In the genomic region with DNA sequence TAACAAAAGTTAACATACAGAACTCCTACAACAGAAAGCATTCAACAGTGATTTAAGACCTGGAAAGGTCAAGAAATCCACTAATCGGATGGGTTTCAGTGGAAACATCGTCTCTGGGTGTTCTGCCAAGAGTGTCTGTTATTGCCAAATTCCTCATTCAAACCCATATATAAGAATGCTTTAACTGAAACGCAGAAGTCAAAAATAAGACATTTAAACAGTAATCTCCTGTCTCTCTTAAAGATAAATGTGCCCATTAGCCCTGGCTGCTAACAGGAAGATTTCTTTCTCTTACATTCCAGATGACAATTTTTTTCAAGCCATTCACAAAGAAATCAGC, we compare ENCODE assay signal across 18 cellular contexts.
"Had no signal": no experiment of that assay in that cellular context is flagged by ENCODE, and none has a peak within 500 bp of the region (broad histone marks: within the 10 kb centered on the region; RNA-seq: fewer than 3 reads in every experiment).

No MANE protein-coding gene starts in this region.

- H3K4me1 ChIP-seq: prostate gland had no signal

- H3K4me3 ChIP-seq: gastrocnemius medialis, heart left ventricle, prostate gland had no signal

- H3K4me1 Mint-ChIP-seq: activated CD4-positive, alpha-beta T cell treated with anti-CD3 and anti-CD28 coated beads, Interleukin-2, amount 10 ng/mL, durations not matched to agents 7 days and 5 days; immature natural killer cell had no signal

- H3K27ac Mint-ChIP-seq: activated CD4-positive, alpha-beta T cell treated with anti-CD3 and anti-CD28 coated beads, Interleukin-2, amount 10 ng/mL, durations not matched to agents 7 days and 5 days; activated naive CD4-positive, alpha-beta T cell treated with anti-CD3 and anti-CD28 coated beads, Interleukin-2, amount 50 U/mL, for 72 hours; activated T-cell treated with anti-CD3 and anti-CD28 coated beads, Interleukin-2, amount 50 U/mL, for 72 hours; nephron progenitor cell; T-helper 2 cell treated with Interferon-gamma antibody and Interleukin-4, amounts not matched to agents 5 μg/mL and 100 μg/mL, for 36 hours had no signal

- DNase-seq: activated CD4-positive, alpha-beta T cell treated with anti-CD3 and anti-CD28 coated beads, Interleukin-2, amount 10 ng/mL, durations not matched to agents 7 days and 5 days; activated CD4-positive, CD25-positive, alpha-beta regulatory T cell; activated CD8-positive, alpha-beta memory T cell treated with anti-CD3 and anti-CD28 coated beads, Interleukin-2, amount 50 U/mL, for 48 hours; activated gamma-delta T cell; activated T-cell treated with anti-CD3 and anti-CD28 coated beads, Interleukin-2, amount 50 U/mL, for 72 hours; amygdala; dermis blood vessel endothelial cell; effector memory CD8-positive, alpha-beta T cell; gastrocnemius medialis; heart left ventricle; immature natural killer cell; nephron progenitor cell; right cardiac atrium; stimulated activated naive CD8-positive, alpha-beta T cell treated with anti-CD3 and anti-CD28 coated beads, Interleukin-15, Interleukin-2, amounts not matched to agents 100 U/mL and 50 U/mL, for 24 hours; trophoblast cell had no signal

- H3K4me3 Mint-ChIP-seq: activated CD4-positive, alpha-beta T cell treated with anti-CD3 and anti-CD28 coated beads, Interleukin-2, amount 10 ng/mL, durations not matched to agents 7 days and 5 days; activated T-cell treated with anti-CD3 and anti-CD28 coated beads, Interleukin-2, amount 50 U/mL, for 72 hours; effector memory CD8-positive, alpha-beta T cell; immature natural killer cell; nephron progenitor cell; T-helper 2 cell treated with Interferon-gamma antibody and Interleukin-4, amounts not matched to agents 5 μg/mL and 100 μg/mL, for 36 hours had no signal

- H3K27me3 ChIP-seq: gastrocnemius medialis, heart left ventricle had no signal

- ATAC-seq: activated naive CD4-positive, alpha-beta T cell treated with anti-CD3 and anti-CD28 coated beads, Interleukin-2, amount 50 U/mL, for 72 hours; activated T-cell treated with anti-CD3 and anti-CD28 coated beads, Interleukin-2, amount 50 U/mL, for 72 hours; effector memory CD8-positive, alpha-beta T cell; gastrocnemius medialis; heart left ventricle; right cardiac atrium; stimulated activated naive CD8-positive, alpha-beta T cell treated with anti-CD3 and anti-CD28 coated beads, Interleukin-15, Interleukin-2, amounts not matched to agents 100 U/mL and 50 U/mL, for 24 hours had no signal

- H3K27me3 Mint-ChIP-seq: activated CD4-positive, alpha-beta T cell treated with anti-CD3 and anti-CD28 coated beads, Interleukin-2, amount 10 ng/mL, durations not matched to agents 7 days and 5 days; effector memory CD8-positive, alpha-beta T cell had no signal

- H3K27ac ChIP-seq: gastrocnemius medialis, heart left ventricle, prostate gland had no signal

- H3K9me3 Mint-ChIP-seq: effector memory CD8-positive, alpha-beta T cell; immature natural killer cell had no signal

- H3K9me3 ChIP-seq: gastrocnemius medialis, prostate gland had no signal
